In the genomic region with DNA sequence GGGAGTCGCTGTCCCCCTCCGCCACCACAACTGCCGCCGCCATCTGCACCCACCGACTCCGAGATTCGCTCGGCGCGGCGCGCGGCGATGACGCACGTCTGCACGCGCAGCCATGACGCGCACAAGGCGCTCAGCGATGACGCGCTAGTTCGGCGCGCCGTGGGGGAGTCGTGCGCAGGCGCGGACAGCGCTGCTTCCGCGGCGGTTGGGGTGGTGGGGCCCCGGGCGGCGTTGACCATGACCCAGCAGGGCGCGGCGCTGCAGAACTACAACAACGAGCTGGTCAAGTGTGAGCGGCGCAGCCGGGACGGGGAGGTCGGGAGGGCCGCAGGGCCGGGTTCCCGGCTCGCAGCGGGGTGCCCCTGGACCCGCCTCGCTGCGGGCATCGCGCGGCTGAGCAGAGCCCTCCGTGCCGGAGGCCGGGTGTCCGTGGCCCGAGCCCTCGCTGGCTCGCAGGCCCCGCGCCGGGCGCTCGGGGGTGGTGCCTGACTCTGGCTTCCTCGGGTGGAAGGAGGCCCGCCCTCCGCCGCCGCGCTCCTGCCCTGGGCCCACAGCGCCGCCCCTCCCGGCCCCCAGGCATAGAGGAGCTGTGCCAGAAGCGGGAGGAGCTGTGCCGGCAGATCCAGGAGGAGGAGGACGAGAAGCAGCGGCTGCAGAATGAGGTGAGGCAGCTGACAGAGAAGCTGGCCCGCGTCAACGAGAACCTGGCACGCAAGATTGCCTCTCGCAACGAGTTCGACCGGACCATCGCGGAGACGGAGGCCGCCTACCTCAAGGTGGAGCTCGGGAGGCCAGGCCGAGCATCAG, we compare ENCODE assay signal across 8 cellular contexts. TPM values are rescaled to one million over a fixed set of nuclear protein-coding genes. Genes with fewer than 3 reads are reported as not detected.
DNase-seq lines count a peak whose midpoint lies in the region; TF ChIP-seq lines count a peak whose summit lies in the region.

A gene with protein sequence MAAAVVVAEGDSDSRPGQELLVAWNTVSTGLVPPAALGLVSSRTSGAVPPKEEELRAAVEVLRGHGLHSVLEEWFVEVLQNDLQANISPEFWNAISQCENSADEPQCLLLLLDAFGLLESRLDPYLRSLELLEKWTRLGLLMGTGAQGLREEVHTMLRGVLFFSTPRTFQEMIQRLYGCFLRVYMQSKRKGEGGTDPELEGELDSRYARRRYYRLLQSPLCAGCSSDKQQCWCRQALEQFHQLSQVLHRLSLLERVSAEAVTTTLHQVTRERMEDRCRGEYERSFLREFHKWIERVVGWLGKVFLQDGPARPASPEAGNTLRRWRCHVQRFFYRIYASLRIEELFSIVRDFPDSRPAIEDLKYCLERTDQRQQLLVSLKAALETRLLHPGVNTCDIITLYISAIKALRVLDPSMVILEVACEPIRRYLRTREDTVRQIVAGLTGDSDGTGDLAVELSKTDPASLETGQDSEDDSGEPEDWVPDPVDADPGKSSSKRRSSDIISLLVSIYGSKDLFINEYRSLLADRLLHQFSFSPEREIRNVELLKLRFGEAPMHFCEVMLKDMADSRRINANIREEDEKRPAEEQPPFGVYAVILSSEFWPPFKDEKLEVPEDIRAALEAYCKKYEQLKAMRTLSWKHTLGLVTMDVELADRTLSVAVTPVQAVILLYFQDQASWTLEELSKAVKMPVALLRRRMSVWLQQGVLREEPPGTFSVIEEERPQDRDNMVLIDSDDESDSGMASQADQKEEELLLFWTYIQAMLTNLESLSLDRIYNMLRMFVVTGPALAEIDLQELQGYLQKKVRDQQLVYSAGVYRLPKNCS (minus strand): TSS at position 71 of the 807 bp plus-strand sequence. CDS start 28 bp downstream, at position 43.
SSNA1 (plus strand) TSS at position 187 of the 807 bp plus-strand sequence; CDS start at position 238, 51 bp downstream.

- H3K27me3 ChIP-seq in HAP-1 (ENCODE audit: low read depth), result no peaks in the 10 kb centered on the region
- no peaks in the 10 kb centered on the region for H3K27me3 ChIP-seq in MM.1S (replicated peaks; ENCODE audit: insufficient read depth, low read length)

- H4K20me1 ChIP-seq in MM.1S (ENCODE audit: insufficient read depth, low read length), result no peaks in the 10 kb centered on the region

- H3K9me3 ChIP-seq in HAP-1, result no peaks in the 10 kb centered on the region
- H3K9me3 ChIP-seq in MM.1S (replicated peaks; ENCODE audit: insufficient read depth, low read length), result no peaks in the 10 kb centered on the region

- peak within 1 kb of the TSS; percentile 93 for H3K9ac ChIP-seq in MM.1S (ENCODE audit: low read length)

- H3K27ac Mint-ChIP-seq in activated naive CD4-positive, alpha-beta T cell treated with anti-CD3 and anti-CD28 coated beads for 36 hours, result peak within 1 kb of the TSS; percentile 88

- H3K27me3 Mint-ChIP-seq in activated naive CD4-positive, alpha-beta T cell treated with anti-CD3 and anti-CD28 coated beads for 36 hours (ENCODE audit: low read depth), result no peaks in the 10 kb centered on the region

- TF ChIP-seq CTCF in MM.1S (IDR thresholded peaks at IDR 0.05; ENCODE audit: low read length), result peak; percentile 49

- no peaks in the 10 kb centered on the region for H3K9me3 Mint-ChIP-seq in activated naive CD4-positive, alpha-beta T cell treated with anti-CD3 and anti-CD28 coated beads for 36 hours

- H3K36me3 ChIP-seq in HAP-1 (replicated peaks) (peaks cover 34% of the 10 kb centered on the region), MM.1S (replicated peaks; ENCODE audit: insufficient read depth, low read length) (no peaks in the 10 kb centered on the region)

- H3K4me1 Mint-ChIP-seq in activated naive CD4-positive, alpha-beta T cell treated with anti-CD3 and anti-CD28 coated beads for 36 hours (ENCODE audit: low read depth), result peaks cover 39% of the 10 kb centered on the region

- H3K36me3 Mint-ChIP-seq in activated naive CD4-positive, alpha-beta T cell treated with anti-CD3 and anti-CD28 coated beads for 36 hours (ENCODE audit: low read depth), result peaks cover 7% of the 10 kb centered on the region

- CTCF ChIA-PET in activated naive CD4-positive, alpha-beta T cell treated with anti-CD3 and anti-CD28 coated beads for 36 hours (lab: Charles Lee), result interaction anchor here (0.6 to 2.6 kb wide), 13 partner anchors 11 to 295 kb away, joined by 3 to 16 read pairs (median 4); partner anchors contain the start of genes RNF224, TMEM210 and TPRN

- intact Hi-C loops in activated naive CD4-positive, alpha-beta T cell treated with anti-CD3 and anti-CD28 coated beads for 36 hours (cut with micrococcal nuclease), result loop anchor here (1.0 to 5.0 kb wide), 6 partner anchors 12 to 61 kb away; partner anchors contain the start of genes NDOR1, RNF224, TMEM203 and TPRN

- peak within 1 kb of the TSS; percentile 93 for H2AFZ ChIP-seq in MM.1S (ENCODE audit: low read length)

- H3K4me2 ChIP-seq in MM.1S (ENCODE audit: low read depth, low read length), result peak within 1 kb of the TSS; percentile 93

- peaks cover 18% of the 10 kb centered on the region for H3K4me1 ChIP-seq in HAP-1
- H3K4me1 ChIP-seq in MM.1S (ENCODE audit: low read length), result peaks cover 17% of the 10 kb centered on the region

- H3K79me2 ChIP-seq in MM.1S (ENCODE audit: low read length), result peaks cover 59% of the 10 kb centered on the region

- H3K4me3 ChIP-seq in HAP-1 (peak within 1 kb of the TSS; percentile 100), MM.1S (ENCODE audit: low read length) (peak within 1 kb of the TSS; percentile 98)

- peak within 1 kb of the TSS; percentile 92 for H3K4me3 Mint-ChIP-seq in activated naive CD4-positive, alpha-beta T cell treated with anti-CD3 and anti-CD28 coated beads for 36 hours

- DNase-seq in GM03348 (ENCODE audit: low spot score) (peak; percentile 99), HAP-1 (ENCODE audit: low spot score in 2 of 2) (peak; percentile 72 to 94), MM.1S (peak; percentile 96), SK-MEL-5 (ENCODE audit: low read depth, low spot score) (peak; percentile 89), germinal center (ENCODE audit: low spot score) (peak; percentile 88), occipital lobe (lab: John Stamatoyannopoulos, UW) (peak; percentile 89)
- peak; percentile 92 for DNase-seq in activated naive CD4-positive, alpha-beta T cell treated with anti-CD3 and anti-CD28 coated beads for 36 hours

- in situ Hi-C loops in HAP-1 (cut with MboI; ENCODE audit: low sequenced_read_pairs), result no loop called here
- in situ Hi-C loops in SK-MEL-5 (cut with HindIII; ENCODE audit: low pct_unique_long_range_greater_than_20kb, low sequenced_read_pairs), result no loop called here

- no peaks in the 10 kb centered on the region for H3K9me2 ChIP-seq in MM.1S (replicated peaks; ENCODE audit: insufficient read depth, low read length)

- peak within 1 kb of the TSS; percentile 94 for H3K27ac ChIP-seq in MM.1S (ENCODE audit: low read length)
- peak within 1 kb of the TSS; percentile 100 for H3K27ac ChIP-seq in temporal lobe (ENCODE audit: low read depth, low read length)

- H3F3A ChIP-seq in MM.1S (ENCODE audit: insufficient read depth, low read length), result peaks cover 19% of the 10 kb centered on the region

RNA-seq across cellular contexts. Expression of the first gene that starts in this region (rescaled TPM):
- 9.0 and 12.0 TPM in 2 replicates for total RNA-seq in SK-MEL-5 (2014; rRNA removed; shearing (Covaris generic))
- 28.6 and 34.7 TPM in 2 replicates for polyA plus RNA-seq in SK-MEL-5 (2015; cell fraction: cytosol; rRNA removed)
- polyA plus RNA-seq in SK-MEL-5 (2015; cell fraction: nucleus; rRNA removed), result 228 and 280 TPM in 2 replicates
- total RNA-seq in activated naive CD4-positive, alpha-beta T cell treated with anti-CD3 and anti-CD28 coated beads for 36 hours, result 10 to 100 TPM; 34.8 to 36.6 TPM
- total RNA-seq in occipital lobe (19.3 TPM), temporal lobe (22.1 TPM)

RNA-seq across cellular contexts. Expression of gene SSNA1, which starts in this region (rescaled TPM):
- total RNA-seq in SK-MEL-5 (2014; rRNA removed; shearing (Covaris generic)), result 59.2 and 60.9 TPM in 2 replicates
- 96.5 and 117 TPM in 2 replicates for polyA plus RNA-seq in SK-MEL-5 (2015; cell fraction: cytosol; rRNA removed)
- 29.2 and 31.6 TPM in 2 replicates for polyA plus RNA-seq in SK-MEL-5 (2015; cell fraction: nucleus; rRNA removed)
- total RNA-seq in activated naive CD4-positive, alpha-beta T cell treated with anti-CD3 and anti-CD28 coated beads for 36 hours, result 10 to 100 TPM; 48.2 to 49.9 TPM
- total RNA-seq in occipital lobe (13.4 TPM), temporal lobe (15.7 TPM)

Comparison
In these comparisons a context has a peak if more than half of its experiments do, and no peak if none do; other contexts are left out.
1. Peak in every context shown above with its lines: DNase-seq, H3K4me3 ChIP-seq and H3K27ac ChIP-seq.